13 cellular contexts compared by ENCODE assay signal in genomic region chr1:19203440-19203839, GRCh38. TPM values are rescaled to one million over a fixed set of nuclear protein-coding genes. Genes with fewer than 3 reads are reported as not detected.
DNase-seq lines count a peak whose midpoint lies in the region; ATAC-seq, FAIRE-seq and TF ChIP-seq lines count a peak whose summit lies in the region.
"Had no signal": no experiment of that assay in that cellular context is flagged by ENCODE, and none has a peak within 500 bp of the region (broad histone marks: within the 10 kb centered on the region; RNA-seq: fewer than 3 reads in every experiment).

No MANE protein-coding gene starts in this region.

- H3K9me3 ChIP-seq in Caco-2 (no peaks in the 10 kb centered on the region), pancreas (no peaks in the 10 kb centered on the region)

- H3K27me3 ChIP-seq in Caco-2 (replicated peaks; ENCODE audit: control insufficient read depth, insufficient read depth, low read length) = no peaks in the 10 kb centered on the region
- no peaks in the 10 kb centered on the region for H3K27me3 ChIP-seq in pancreas

- intact Hi-C loops in Caco-2 (cut with micrococcal nuclease; ENCODE audit: unreplicated experiment) = no loop called here
- intact Hi-C loops in pancreas (cut with DNase I) = no loop called here

- POLR2A ChIA-PET in Caco-2 (lab: Charles Lee) = no interaction called here

- H3K4me1 ChIP-seq in Caco-2 = peaks cover 70% of the 10 kb centered on the region
- peaks cover 10 to 26% (median 15%) of the 10 kb centered on the region in 3 donors for H3K4me1 ChIP-seq in pancreas

- H3K9me3 Mint-ChIP-seq in Caco-2 (ENCODE audit: unreplicated experiment) = no peaks in the 10 kb centered on the region
- H3K9me3 Mint-ChIP-seq: activated B cell treated with CpG ODN at 0.5 μM for 24 hours; activated naive CD4-positive, alpha-beta T cell treated with anti-CD3 and anti-CD28 coated beads, Interleukin-2, amount 50 U/mL, for 72 hours had no signal

- H3K27ac ChIP-seq in pancreas = no peak overlapping the region
- H3K27ac ChIP-seq: KMS-11 had no signal

- H3K36me3 ChIP-seq in Caco-2 (ENCODE audit: control insufficient read depth, insufficient read depth, low read length) (no peaks in the 10 kb centered on the region), pancreas (peaks cover 0 to 20% (median 3%) of the 10 kb centered on the region in 3 donors)

- H3K4me1 Mint-ChIP-seq in Caco-2 (ENCODE audit: low read depth, unreplicated experiment) = peaks cover 26% of the 10 kb centered on the region

- WGBS in pancreas, 2 donors = 19 to 25% methylated on average over 2 of the region's 2 CpGs

- H3K4me3 Mint-ChIP-seq in Caco-2 (ENCODE audit: unreplicated experiment) = no peak overlapping the region
- H3K4me3 Mint-ChIP-seq: activated B cell treated with CpG ODN at 0.5 μM for 24 hours had no signal

- no TSS peak for BruUV-seq in Caco-2 (replicated peaks; lab: Mats Ljungman, UMichigan)

- H3K36me3 Mint-ChIP-seq in Caco-2 (ENCODE audit: insufficient read depth, unreplicated experiment) = peaks cover 62% of the 10 kb centered on the region

- no peak for FAIRE-seq in pancreas (lab: Jason Lieb, UNC)

- TF ChIP-seq CTCF in Caco-2 (IDR thresholded peaks at IDR 0.05; ENCODE audit: insufficient read depth in 1 of 2, low read depth in 1 of 2, low read length in 1 of 2, severe bottlenecking in 1 of 2, unreplicated experiment in 1 of 2) = no peak
- TF ChIP-seq CTCF in epithelial cell of esophagus (IDR thresholded peaks at IDR 0.05; ENCODE audit: insufficient read depth, low read depth, low read length, missing control alignments) = no peak
- no peak for TF ChIP-seq CTCF in pancreas (IDR thresholded peaks at IDR 0.05)

- ATAC-seq in pancreas (peak; percentile 87 to 92 (median 90)), GM18873 (IDR thresholded peaks at IDR 0.05; ENCODE audit: low FRiP score, unreplicated experiment) (no peak)

- CTCF ChIA-PET in Caco-2 (lab: Charles Lee) = no interaction called here

- H3K27me3 Mint-ChIP-seq in Caco-2 (ENCODE audit: insufficient read depth, unreplicated experiment) = no peaks in the 10 kb centered on the region
- H3K27me3 Mint-ChIP-seq: activated B cell treated with CpG ODN at 0.5 μM for 24 hours had no signal

- H3K4me3 ChIP-seq in Caco-2 (ENCODE audit: low read depth, low read length) = no peak overlapping the region
- no peak overlapping the region for H3K4me3 ChIP-seq in epithelial cell of esophagus (ENCODE audit: low read length)
- H3K4me3 ChIP-seq in pancreas = no peak overlapping the region

- DNase-seq in Caco-2 = no peak
- DNase-seq in NCI-H2196 treated with DMSO at 0.1 percent for 48 hours (lab: John Stamatoyannopoulos, UW; ENCODE audit: unreplicated experiment) = peak; percentile 23
- DNase-seq in epithelial cell of esophagus (ENCODE audit: low read depth) = peak; percentile 88
- DNase-seq in pancreas = peak in 4 of 6 donors; percentile 30 to 70 (median 44)
- no peak for DNase-seq in SIG-M5 (lab: John Stamatoyannopoulos, UW)
- DNase-seq in NCI-H1694 (lab: John Stamatoyannopoulos, UW) = no peak
- no peak for DNase-seq in stimulated activated CD4-positive, alpha-beta T cell treated with anti-CD3 and anti-CD28 coated beads, Interleukin-4, amount 100 ng/mL, for 1 hour
- DNase-seq: activated B cell treated with CpG ODN at 0.5 μM for 24 hours, DMS153, glutamatergic neuron had no signal

- H3K27ac Mint-ChIP-seq in Caco-2 (ENCODE audit: unreplicated experiment) = peak overlapping the region; percentile 21
- H3K27ac Mint-ChIP-seq: activated B cell treated with CpG ODN at 0.5 μM for 24 hours had no signal

RNA-seq across cellular contexts. Expression of gene UBR4, which starts 6.6 kb away (rescaled TPM):
- 317 and 318 TPM in 2 replicates for total RNA-seq in Caco-2 (2022)
- total RNA-seq in pancreas = 10 to 100 TPM; 45.3 to 69.6 (median 62.9) TPM
- polyA plus RNA-seq in pancreas = 100 to 1,000 TPM in 1 of 2 donors, 10 to 100 TPM in 1; 98.4 to 140 TPM

RNA-seq across cellular contexts. Expression of gene EMC1, which starts 47.9 kb away (rescaled TPM):
- total RNA-seq in Caco-2 (2022) (48.8 and 51.5 TPM in 2 replicates), pancreas (10 to 100 TPM in 5 of 6 donors, 1 to 10 TPM in 1; 9.9 to 21.0 (median 15.8) TPM)
- 1 to 10 TPM; 9.2 to 9.4 TPM for polyA plus RNA-seq in pancreas

RNA-seq across cellular contexts. Expression of gene MRTO4, which starts 48.2 kb away (rescaled TPM):
- 52.6 TPM in 2 replicates for total RNA-seq in Caco-2 (2022)
- total RNA-seq in pancreas = 10 to 100 TPM; 12.2 to 31.0 (median 13.9) TPM
- polyA plus RNA-seq in pancreas = 10 to 100 TPM; 32.3 to 40.9 TPM

Comparison
In these comparisons a context has a peak if more than half of its experiments do, and no peak if none do; other contexts are left out.
1. DNase-seq: peak in NCI-H2196 treated with DMSO at 0.1 percent for 48 hours (single experiment), epithelial cell of esophagus (single experiment) and pancreas (4 of 6); none in Caco-2 (0 of 2), SIG-M5 (single experiment), NCI-H1694 (single experiment) and stimulated activated CD4-positive, alpha-beta T cell treated with anti-CD3 and anti-CD28 coated beads, Interleukin-4, amount 100 ng/mL, for 1 hour (single experiment).